37 cellular contexts compared by ENCODE assay signal in the genomic region with DNA sequence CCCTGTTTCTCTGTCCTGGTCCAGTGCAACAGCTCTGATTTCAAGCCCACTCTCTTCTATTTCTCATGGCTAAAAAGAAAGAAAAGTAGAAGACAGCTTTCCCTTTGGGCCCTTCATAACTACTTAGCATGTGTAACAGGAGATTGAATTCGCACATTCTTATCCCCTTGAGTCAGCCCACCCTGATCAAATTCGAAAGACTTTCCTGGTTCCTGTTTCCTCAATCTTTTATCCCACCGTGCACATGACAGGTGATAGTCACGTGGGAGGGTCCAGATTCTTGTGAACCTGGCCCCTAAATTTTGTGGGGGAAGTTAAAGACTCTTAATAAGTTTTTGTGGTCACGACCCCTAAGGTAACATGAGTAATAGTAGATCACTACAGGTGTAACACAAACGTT. TPM values are rescaled to one million over a fixed set of nuclear protein-coding genes. Genes with fewer than 3 reads are reported as not detected.
"Had no signal": no experiment of that assay in that cellular context is flagged by ENCODE, and none has a peak within 500 bp of the region (broad histone marks: within the 10 kb centered on the region; RNA-seq: fewer than 3 reads in every experiment).

No MANE protein-coding gene starts in this region.

- DNase-seq: activated CD4-positive, alpha-beta memory T cell treated with anti-CD3 and anti-CD28 coated beads for 36 hours; activated CD4-positive, alpha-beta T cell treated with anti-CD3 and anti-CD28 coated beads for 36 hours; activated CD4-positive, alpha-beta T cell treated with anti-CD3 and anti-CD28 coated beads, Interleukin-2, amount 10 ng/mL, durations not matched to agents 24 days and 14 days; activated CD4-positive, CD25-positive, alpha-beta regulatory T cell; activated CD4-positive, CD25-positive, alpha-beta regulatory T cell treated with anti-CD3 and anti-CD28 coated beads, Interleukin-2, amount 50 U/mL, for 72 hours; activated CD8-positive, alpha-beta memory T cell treated with anti-CD3 and anti-CD28 coated beads, Interleukin-2, amount 10 ng/mL, durations not matched to agents 7 days and 5 days; activated CD8-positive, alpha-beta memory T cell treated with anti-CD3 and anti-CD28 coated beads, Interleukin-2, amount 50 U/mL, for 4 hours; activated CD8-positive, alpha-beta T cell treated with anti-CD3 and anti-CD28 coated beads, Interleukin-2, amount 10 ng/mL, durations not matched to agents 7 days and 5 days; activated effector memory CD4-positive, alpha-beta T cell treated with anti-CD3 and anti-CD28 coated beads, Interleukin-2, amount 50 U/mL, for 16 hours; activated naive CD4-positive, alpha-beta T cell treated with anti-CD3 and anti-CD28 coated beads for 36 hours; activated naive CD8-positive, alpha-beta T cell treated with anti-CD3 and anti-CD28 coated beads for 36 hours; activated naive CD8-positive, alpha-beta T cell treated with anti-CD3 and anti-CD28 coated beads, Interleukin-2, amount 50 U/mL, for 24 hours; activated T-cell treated with anti-CD3 and anti-CD28 coated beads, Interleukin-2, amount 50 U/mL, for 1 hour; activated T-cell treated with anti-CD3 and anti-CD28 coated beads, Interleukin-2, amount 50 U/mL, for 48 hours; adrenal gland; dorsolateral prefrontal cortex; effector memory CD4-positive, alpha-beta T cell; endodermal cell; erythroblast; foreskin keratinocyte; gastrocnemius medialis; glutamatergic neuron; T-helper 1 cell; T-helper 17 cell had no signal

- H3K9me3 Mint-ChIP-seq: activated CD4-positive, alpha-beta memory T cell treated with anti-CD3 and anti-CD28 coated beads for 36 hours; activated CD4-positive, alpha-beta T cell treated with anti-CD3 and anti-CD28 coated beads, Interleukin-2, amount 10 ng/mL, durations not matched to agents 24 days and 14 days; activated naive CD4-positive, alpha-beta T cell treated with anti-CD3 and anti-CD28 coated beads for 36 hours; activated naive CD4-positive, alpha-beta T cell treated with anti-CD3 and anti-CD28 coated beads, Interleukin-2, amount 50 U/mL, for 24 hours; activated naive CD8-positive, alpha-beta T cell treated with anti-CD3 and anti-CD28 coated beads for 36 hours; activated naive CD8-positive, alpha-beta T cell treated with anti-CD3 and anti-CD28 coated beads, Interleukin-2, amount 50 U/mL, for 24 hours; activated T-helper 1 cell treated with anti-CD3 and anti-CD28 coated beads, Interleukin-12 subunit alpha, Interleukin-12 subunit beta, Interleukin-2, Interleukin-4 antibody, amounts not matched to agents 30 ng/mL and 10 ng/mL and 1 ng/mL, durations not matched to agents 14 hours and 24 hours and 36 hours; activated T-helper 2 cell treated with anti-CD3 and anti-CD28 coated beads, Interferon-gamma antibody, Interleukin-2, Interleukin-4, amounts not matched to agents 10 μg/mL and 5 μg/mL and 100 μg/mL, durations not matched to agents 14 hours and 24 hours and 36 hours; central memory CD8-positive, alpha-beta T cell; dendritic cell treated with granulocyte-macrophage colony-stimulating factor and Interleukin-4, amounts not matched to agents 40 ng/mL and 50 ng/mL, for 4 days; endodermal cell; T-helper 2 cell treated with Interferon-gamma antibody and Interleukin-4, amounts not matched to agents 5 μg/mL and 100 μg/mL, for 36 hours had no signal

- H3K27ac Mint-ChIP-seq: activated CD4-positive, alpha-beta memory T cell treated with anti-CD3 and anti-CD28 coated beads for 36 hours; activated CD4-positive, alpha-beta T cell treated with anti-CD3 and anti-CD28 coated beads for 36 hours; activated CD4-positive, alpha-beta T cell treated with anti-CD3 and anti-CD28 coated beads, Interleukin-2, amount 10 ng/mL, durations not matched to agents 24 days and 14 days; activated CD8-positive, alpha-beta memory T cell treated with anti-CD3 and anti-CD28 coated beads, Interleukin-2, amount 10 ng/mL, durations not matched to agents 7 days and 5 days; activated CD8-positive, alpha-beta T cell treated with anti-CD3 and anti-CD28 coated beads, Interleukin-2, amount 10 ng/mL, durations not matched to agents 7 days and 5 days; activated naive CD4-positive, alpha-beta T cell treated with anti-CD3 and anti-CD28 coated beads for 36 hours; activated naive CD4-positive, alpha-beta T cell treated with anti-CD3 and anti-CD28 coated beads, Interleukin-2, amount 50 U/mL, for 24 hours; activated naive CD8-positive, alpha-beta T cell treated with anti-CD3 and anti-CD28 coated beads for 36 hours; activated naive CD8-positive, alpha-beta T cell treated with anti-CD3 and anti-CD28 coated beads, Interleukin-2, amount 50 U/mL, for 24 hours; activated T-helper 1 cell treated with anti-CD3 and anti-CD28 coated beads, Interleukin-12 subunit alpha, Interleukin-12 subunit beta, Interleukin-2, Interleukin-4 antibody, amounts not matched to agents 30 ng/mL and 10 ng/mL and 1 ng/mL, durations not matched to agents 14 hours and 24 hours and 36 hours; activated T-helper 2 cell treated with anti-CD3 and anti-CD28 coated beads, Interferon-gamma antibody, Interleukin-2, Interleukin-4, amounts not matched to agents 10 μg/mL and 5 μg/mL and 100 μg/mL, durations not matched to agents 14 hours and 24 hours and 36 hours; brain; dendritic cell treated with granulocyte-macrophage colony-stimulating factor and Interleukin-4, amounts not matched to agents 40 ng/mL and 50 ng/mL, for 4 days; endodermal cell; T-helper 17 cell; T-helper 2 cell treated with Interferon-gamma antibody and Interleukin-4, amounts not matched to agents 5 μg/mL and 100 μg/mL, for 36 hours had no signal

- H3K4me1 Mint-ChIP-seq: activated CD4-positive, alpha-beta T cell treated with anti-CD3 and anti-CD28 coated beads, Interleukin-2, amount 10 ng/mL, durations not matched to agents 24 days and 14 days; activated naive CD4-positive, alpha-beta T cell treated with anti-CD3 and anti-CD28 coated beads, Interleukin-2, amount 50 U/mL, for 24 hours; activated naive CD8-positive, alpha-beta T cell treated with anti-CD3 and anti-CD28 coated beads for 36 hours; activated naive CD8-positive, alpha-beta T cell treated with anti-CD3 and anti-CD28 coated beads, Interleukin-2, amount 50 U/mL, for 24 hours; central memory CD8-positive, alpha-beta T cell had no signal

- H3K27me3 Mint-ChIP-seq: activated naive CD4-positive, alpha-beta T cell treated with anti-CD3 and anti-CD28 coated beads, Interleukin-2, amount 50 U/mL, for 24 hours; dendritic cell treated with granulocyte-macrophage colony-stimulating factor and Interleukin-4, amounts not matched to agents 40 ng/mL and 50 ng/mL, for 4 days had no signal

- H3K4me1 ChIP-seq: adrenal gland, ascending aorta, esophagus muscularis mucosa had no signal

- H3K36me3 ChIP-seq: adrenal gland, ascending aorta, esophagus muscularis mucosa, gastrocnemius medialis had no signal

- H3K4me3 ChIP-seq: adrenal gland, ascending aorta, coronary artery, dorsolateral prefrontal cortex, esophagus muscularis mucosa, gastrocnemius medialis had no signal

- H3K4me3 Mint-ChIP-seq: activated CD4-positive, alpha-beta memory T cell treated with anti-CD3 and anti-CD28 coated beads for 36 hours; activated CD4-positive, alpha-beta T cell treated with anti-CD3 and anti-CD28 coated beads for 36 hours; activated CD4-positive, alpha-beta T cell treated with anti-CD3 and anti-CD28 coated beads, Interleukin-2, amount 10 ng/mL, durations not matched to agents 24 days and 14 days; activated CD8-positive, alpha-beta memory T cell treated with anti-CD3 and anti-CD28 coated beads, Interleukin-2, amount 10 ng/mL, durations not matched to agents 7 days and 5 days; activated CD8-positive, alpha-beta T cell treated with anti-CD3 and anti-CD28 coated beads, Interleukin-2, amount 10 ng/mL, durations not matched to agents 7 days and 5 days; activated naive CD4-positive, alpha-beta T cell treated with anti-CD3 and anti-CD28 coated beads for 36 hours; activated naive CD4-positive, alpha-beta T cell treated with anti-CD3 and anti-CD28 coated beads, Interleukin-2, amount 50 U/mL, for 24 hours; activated naive CD8-positive, alpha-beta T cell treated with anti-CD3 and anti-CD28 coated beads for 36 hours; activated naive CD8-positive, alpha-beta T cell treated with anti-CD3 and anti-CD28 coated beads, Interleukin-2, amount 50 U/mL, for 24 hours; activated T-helper 1 cell treated with anti-CD3 and anti-CD28 coated beads, Interleukin-12 subunit alpha, Interleukin-12 subunit beta, Interleukin-2, Interleukin-4 antibody, amounts not matched to agents 30 ng/mL and 10 ng/mL and 1 ng/mL, durations not matched to agents 14 hours and 24 hours and 36 hours; brain; central memory CD8-positive, alpha-beta T cell; dendritic cell treated with granulocyte-macrophage colony-stimulating factor and Interleukin-4, amounts not matched to agents 40 ng/mL and 50 ng/mL, for 4 days; endodermal cell; T-helper 17 cell; T-helper 2 cell treated with Interferon-gamma antibody and Interleukin-4, amounts not matched to agents 5 μg/mL and 100 μg/mL, for 36 hours had no signal

- H3K9me3 ChIP-seq: adrenal gland, ascending aorta, esophagus muscularis mucosa, gastrocnemius medialis had no signal

- ATAC-seq: activated CD4-positive, alpha-beta T cell treated with anti-CD3 and anti-CD28 coated beads for 36 hours; activated CD8-positive, alpha-beta memory T cell treated with anti-CD3 and anti-CD28 coated beads, Interleukin-2, amount 10 ng/mL, durations not matched to agents 7 days and 5 days; activated CD8-positive, alpha-beta T cell treated with anti-CD3 and anti-CD28 coated beads, Interleukin-2, amount 10 ng/mL, durations not matched to agents 7 days and 5 days; activated naive CD8-positive, alpha-beta T cell treated with anti-CD3 and anti-CD28 coated beads, Interleukin-2, amount 50 U/mL, for 24 hours; foreskin keratinocyte; gastrocnemius medialis; T-helper 17 cell had no signal

- H3K36me3 Mint-ChIP-seq: activated CD4-positive, alpha-beta memory T cell treated with anti-CD3 and anti-CD28 coated beads for 36 hours; activated naive CD4-positive, alpha-beta T cell treated with anti-CD3 and anti-CD28 coated beads, Interleukin-2, amount 50 U/mL, for 24 hours; activated naive CD8-positive, alpha-beta T cell treated with anti-CD3 and anti-CD28 coated beads for 36 hours; brain had no signal

- H3K27ac ChIP-seq: adrenal gland, ascending aorta, coronary artery, dorsolateral prefrontal cortex, esophagus muscularis mucosa, foreskin keratinocyte, gastrocnemius medialis had no signal

- H3K27me3 ChIP-seq: adrenal gland, ascending aorta, dorsolateral prefrontal cortex, esophagus muscularis mucosa, foreskin keratinocyte, gastrocnemius medialis had no signal

RNA-seq across cellular contexts. Expression of a gene that starts 4.7 kb away (rescaled TPM):
- total RNA-seq: activated CD4-positive, alpha-beta memory T cell treated with anti-CD3 and anti-CD28 coated beads for 36 hours; activated CD4-positive, alpha-beta T cell treated with anti-CD3 and anti-CD28 coated beads for 36 hours; activated CD4-positive, alpha-beta T cell treated with anti-CD3 and anti-CD28 coated beads, Interleukin-2, amount 10 ng/mL, durations not matched to agents 24 days and 14 days; activated CD8-positive, alpha-beta memory T cell treated with anti-CD3 and anti-CD28 coated beads for 36 hours; activated CD8-positive, alpha-beta memory T cell treated with anti-CD3 and anti-CD28 coated beads, Interleukin-2, amount 10 ng/mL, durations not matched to agents 7 days and 5 days; activated CD8-positive, alpha-beta T cell treated with anti-CD3 and anti-CD28 coated beads, Interleukin-2, amount 10 ng/mL, durations not matched to agents 7 days and 5 days; activated naive CD4-positive, alpha-beta T cell treated with anti-CD3 and anti-CD28 coated beads for 36 hours; activated naive CD8-positive, alpha-beta T cell treated with anti-CD3 and anti-CD28 coated beads for 36 hours; activated T-helper 1 cell treated with anti-CD3 and anti-CD28 coated beads, Interleukin-12 subunit alpha, Interleukin-12 subunit beta, Interleukin-2, Interleukin-4 antibody, amounts not matched to agents 30 ng/mL and 10 ng/mL and 1 ng/mL, durations not matched to agents 14 hours and 24 hours and 36 hours; activated T-helper 2 cell treated with anti-CD3 and anti-CD28 coated beads, Interferon-gamma antibody, Interleukin-2, Interleukin-4, amounts not matched to agents 10 μg/mL and 5 μg/mL and 100 μg/mL, durations not matched to agents 14 hours and 24 hours and 36 hours; adrenal gland; ascending aorta; bronchial epithelial cell; cardiac septum; endodermal cell; esophagus muscularis mucosa; foreskin keratinocyte; gastrocnemius medialis; T-helper 17 cell had no signal
- polyA plus RNA-seq: adrenal gland, foreskin keratinocyte had no signal
